ENCODE assay signal across 16 cellular contexts in the genomic region with DNA sequence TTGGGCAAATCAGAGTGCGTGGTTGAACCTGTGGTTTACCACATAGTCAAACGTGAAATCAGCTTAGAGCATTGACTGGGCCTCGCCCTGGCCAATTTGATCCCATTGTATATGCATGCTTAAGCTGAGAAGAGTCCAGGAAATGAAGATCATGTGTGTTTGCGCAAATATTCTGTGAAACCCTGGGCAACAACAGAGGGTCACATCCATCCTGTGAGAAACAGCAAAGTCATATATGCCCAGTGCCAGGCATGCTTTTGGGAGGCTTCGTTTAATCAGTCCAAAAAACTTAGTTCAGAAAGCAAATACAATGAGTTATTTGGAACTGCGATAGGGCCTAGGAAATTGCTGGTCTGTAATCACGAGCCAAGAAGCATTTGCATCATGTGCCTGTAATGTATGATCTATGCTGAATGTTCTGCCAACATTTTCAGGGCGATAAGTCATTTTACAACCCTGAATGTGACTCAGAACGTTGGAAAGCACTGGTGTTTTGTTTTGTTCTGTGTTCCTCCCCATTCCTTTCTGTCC.
A peak's percentile ranks its signal among the peaks of the same experiment; 100 is the strongest.
DNase-seq lines count a peak whose midpoint lies in the region; ATAC-seq, FAIRE-seq and TF ChIP-seq lines count a peak whose summit lies in the region.
"Had no signal": no experiment of that assay in that cellular context is flagged by ENCODE, and none has a peak within 500 bp of the region (broad histone marks: within the 10 kb centered on the region; RNA-seq: fewer than 3 reads in every experiment).

No MANE protein-coding gene starts in this region.

- H2AK5ac ChIP-seq in H1 (ENCODE audit: low read depth, low read length): no peak overlapping the region
- no peak overlapping the region for H2AK5ac ChIP-seq in mesenchymal stem cell (ENCODE audit: low read length, severe bottlenecking)

- WGBS in mammary epithelial cell (ENCODE audit: low coverage, missing lambda C conversion rate): 51% methylated on average over 9 of the region's 9 CpGs
- 89% methylated on average over 9 of the region's 9 CpGs; no CpG with 5 or more reads in 1 of the 2 experiments for WGBS in H1 (ENCODE audit: extremely low coverage in 1 of 2, insufficient coverage in 1 of 2, insufficient read length in 1 of 2, insufficient replicate concordance in 2 of 2, low coverage in 1 of 2, low lambda C conversion rate in 2 of 2, missing lambda C conversion rate in 1 of 2), 2 experiments
- 80% methylated on average over 9 of the region's 9 CpGs for WGBS in mesenchymal stem cell

- H3K27ac Mint-ChIP-seq in MCF 10A (ENCODE audit: low read depth, unreplicated experiment): peak overlapping the region; percentile 97
- H3K27ac Mint-ChIP-seq: activated B cell treated with CpG ODN at 0.5 μM for 24 hours had no signal

- H3K23ac ChIP-seq in H1 (ENCODE audit: insufficient read length) (no peak overlapping the region), mesenchymal stem cell (ENCODE audit: low read length in 2 of 2) (no peak overlapping the region)

- H3K36me3 ChIP-seq in mammary epithelial cell (ENCODE audit: insufficient read depth, low read length) (no peaks in the 10 kb centered on the region), H1 (ENCODE audit: control insufficient read depth in 2 of 4, insufficient read depth in 4 of 4, low read length in 3 of 4) (no peaks in the 10 kb centered on the region), mesenchymal stem cell (ENCODE audit: control insufficient read depth in 1 of 2, insufficient read depth in 2 of 2, low read depth in 1 of 2, low read length in 2 of 2) (no peaks in the 10 kb centered on the region)

- H3K23me2 ChIP-seq in H1 (ENCODE audit: low read depth, low read length): no peaks in the 10 kb centered on the region

- TF ChIP-seq POLR2A in H1 (IDR thresholded peaks at IDR 0.05; ENCODE audit: control extremely low read depth in 1 of 2, low read depth in 2 of 2, low read length in 2 of 2) (no peak), H54 (IDR thresholded peaks at IDR 0.05; ENCODE audit: low read depth, low read length) (no peak)

- no peak overlapping the region for H2AFZ ChIP-seq in mammary epithelial cell (ENCODE audit: low read depth, low read length)
- H2AFZ ChIP-seq in H1 (ENCODE audit: low read length): peak overlapping the region; percentile 41; the same call in 1 of the 2 replicates
- H2AFZ ChIP-seq in mesenchymal stem cell (ENCODE audit: low read depth, low read length): no peak overlapping the region

- POLR2A ChIA-PET in MCF 10A (lab: Yijun Ruan, JAX): no interaction called here
- POLR2A ChIA-PET in H1 (lab: Charles Lee; ENCODE audit: partially characterized antibody): no interaction called here

- intact Hi-C loops in MCF 10A (cut with micrococcal nuclease) (loop anchor here (10.0 kb wide), 1 partner anchor 429 kb away; no protein-coding TSS in a partner anchor), mammary epithelial cell (cut with micrococcal nuclease) (no loop called here)

- DNase-seq in MCF 10A (ENCODE audit: unreplicated experiment) (peak; percentile 90), mammary epithelial cell (no peak), H1 (ENCODE audit: low read depth in 1 of 2, low spot score in 2 of 2) (no peak), mesenchymal stem cell (peak; percentile 35), urothelium cell line (ENCODE audit: low spot score) (peak; percentile 20), NCI-H1417 treated with DMSO at 0.1 percent for 48 hours (lab: John Stamatoyannopoulos, UW) (no peak), H54 (ENCODE audit: insufficient read length, low spot score) (no peak)
- DNase-seq: activated B cell treated with CpG ODN at 0.5 μM for 24 hours; activated effector memory CD4-positive, alpha-beta T cell treated with Interleukin-2 at 50 U/mL for 16 hours; effector CD8-positive, alpha-beta T cell; NCI-H1930; posterior cingulate gyrus had no signal

- H4K8ac ChIP-seq in H1 (ENCODE audit: extremely low read depth, insufficient read depth, low read length) (no peak overlapping the region), mesenchymal stem cell (ENCODE audit: low read length) (no peak overlapping the region)

- H3K27me3 ChIP-seq in mammary epithelial cell (ENCODE audit: insufficient read depth, low read length): no peaks in the 10 kb centered on the region
- no peaks in the 10 kb centered on the region for H3K27me3 ChIP-seq in H1 (replicated peaks in 1 of 4; ENCODE audit: control insufficient read depth in 3 of 4, extremely low read depth in 1 of 4, insufficient read depth in 3 of 4, low read length in 3 of 4)
- no peaks in the 10 kb centered on the region for H3K27me3 ChIP-seq in mesenchymal stem cell (ENCODE audit: control insufficient read depth in 1 of 2, insufficient read depth in 1 of 2, low read length in 2 of 2)

- dilution Hi-C loops in mammary epithelial cell (cut with HindIII; ENCODE audit: low sequenced_read_pairs): no loop called here

- H3K36me3 Mint-ChIP-seq in MCF 10A (ENCODE audit: insufficient read depth, unreplicated experiment): no peaks in the 10 kb centered on the region

- H4K20me1 ChIP-seq in mammary epithelial cell (ENCODE audit: insufficient read depth, low read length): no peaks in the 10 kb centered on the region
- H4K20me1 ChIP-seq in H1 (replicated peaks in 1 of 2; ENCODE audit: control insufficient read depth in 1 of 2, insufficient read depth in 2 of 2, low read length in 2 of 2): no peaks in the 10 kb centered on the region

- H2BK15ac ChIP-seq in H1 (ENCODE audit: low read length): no peak overlapping the region
- no peak overlapping the region for H2BK15ac ChIP-seq in mesenchymal stem cell (ENCODE audit: low read depth, poor library complexity, severe bottlenecking)

- H3K79me1 ChIP-seq in H1 (ENCODE audit: low read depth, low read length) (no peaks in the 10 kb centered on the region), mesenchymal stem cell (replicated peaks; ENCODE audit: low read length, poor library complexity, severe bottlenecking) (no peaks in the 10 kb centered on the region)

- H3K14ac ChIP-seq in H1 (ENCODE audit: insufficient read length) (no peak overlapping the region), mesenchymal stem cell (ENCODE audit: low read length in 2 of 2) (no peak overlapping the region)

- peaks cover 16% of the 10 kb centered on the region for H3K9me3 ChIP-seq in mammary epithelial cell (replicated peaks; ENCODE audit: insufficient read depth, low read length)
- H3K9me3 ChIP-seq in H1 (ENCODE audit: insufficient read depth in 2 of 2, low read depth in 1 of 2, low read length in 1 of 2): no peaks in the 10 kb centered on the region
- H3K9me3 ChIP-seq in mesenchymal stem cell (ENCODE audit: control insufficient read depth, low read length): no peaks in the 10 kb centered on the region

- peak overlapping the region; percentile 3 for H3K4me3 Mint-ChIP-seq in MCF 10A (ENCODE audit: unreplicated experiment)
- H3K4me3 Mint-ChIP-seq: activated B cell treated with CpG ODN at 0.5 μM for 24 hours had no signal

- ATAC-seq in HG02759 (IDR thresholded peaks at IDR 0.05; ENCODE audit: unreplicated experiment): no peak

- peaks cover 11% of the 10 kb centered on the region for H3K4me1 Mint-ChIP-seq in MCF 10A (ENCODE audit: insufficient read depth, unreplicated experiment)
- H3K4me1 Mint-ChIP-seq: activated B cell treated with CpG ODN at 0.5 μM for 24 hours had no signal

- no peak overlapping the region for H3K56ac ChIP-seq in H1 (replicated peaks; ENCODE audit: insufficient read length, low read depth, low read length)

- no peaks in the 10 kb centered on the region for H3K79me2 ChIP-seq in mammary epithelial cell (ENCODE audit: insufficient read depth, low read length)
- no peaks in the 10 kb centered on the region for H3K79me2 ChIP-seq in H1 (ENCODE audit: control insufficient read depth in 1 of 2, insufficient read depth in 2 of 2, low read length in 2 of 2)

- TF ChIP-seq CTCF in MCF 10A (IDR thresholded peaks at IDR 0.05; ENCODE audit: unreplicated experiment): no peak
- TF ChIP-seq CTCF in mammary epithelial cell (conservative IDR thresholded peaks at IDR 0.05 in 1 of 2, IDR thresholded peaks at IDR 0.05 in 1 of 2; ENCODE audit: extremely low read depth in 1 of 2, insufficient read depth in 1 of 2, low read depth in 1 of 2, low read length in 2 of 2): no peak
- TF ChIP-seq CTCF in H1 (IDR thresholded peaks at IDR 0.05; ENCODE audit: control extremely low read depth in 1 of 3, insufficient read depth in 1 of 3, low read depth in 1 of 3, low read length in 3 of 3): no peak

- no peak overlapping the region for H2BK12ac ChIP-seq in H1 (ENCODE audit: low read depth, low read length)
- H2BK12ac ChIP-seq in mesenchymal stem cell (ENCODE audit: low read length in 2 of 2): no peak overlapping the region

- H3K4me3 ChIP-seq in mammary epithelial cell (replicated peaks in 1 of 3; ENCODE audit: insufficient read depth in 1 of 3, low read depth in 2 of 3, low read length in 3 of 3) (no peak overlapping the region), H1 (ENCODE audit: extremely low read depth in 1 of 4, insufficient read depth in 2 of 4, low read depth in 3 of 4, low read length in 4 of 4) (no peak overlapping the region), mesenchymal stem cell (ENCODE audit: insufficient read depth in 1 of 2, low read depth in 1 of 2, low read length in 2 of 2) (no peak overlapping the region)

- FAIRE-seq in H1 (lab: Jason Lieb, UNC) (no peak), urothelium cell line (lab: Jason Lieb, UNC) (no peak), H54 (lab: Jason Lieb, UNC) (no peak)
- FAIRE-seq: A204.1, HTR-8/SVneo, RCC 7860 had no signal

- H3K4ac ChIP-seq in H1 (replicated peaks; ENCODE audit: insufficient read length, low read depth, low read length): no peak overlapping the region
- no peak overlapping the region for H3K4ac ChIP-seq in mesenchymal stem cell (ENCODE audit: low read depth in 1 of 2, low read length in 2 of 2)

- H3K9me3 Mint-ChIP-seq in MCF 10A (ENCODE audit: unreplicated experiment): no peaks in the 10 kb centered on the region
- H3K9me3 Mint-ChIP-seq: activated B cell treated with CpG ODN at 0.5 μM for 24 hours had no signal

- H3K27ac ChIP-seq in mammary epithelial cell (ENCODE audit: insufficient read depth, low read depth, low read length) (no peak overlapping the region), H1 (ENCODE audit: low read depth, low read length) (no peak overlapping the region), mesenchymal stem cell (ENCODE audit: low read length, poor library complexity, severe bottlenecking) (no peak overlapping the region)

- H3K18ac ChIP-seq in H1 (ENCODE audit: extremely low read depth, low read length): no peak overlapping the region
- no peak overlapping the region for H3K18ac ChIP-seq in mesenchymal stem cell (ENCODE audit: low read depth in 1 of 2, low read length in 2 of 2)

- in situ Hi-C loops in mammary epithelial cell (cut with MboI; ENCODE audit: low sequenced_read_pairs in 2 of 2): no loop called here

- no peak overlapping the region for H4K91ac ChIP-seq in H1 (replicated peaks; ENCODE audit: insufficient read length, low read length)
- no peak overlapping the region for H4K91ac ChIP-seq in mesenchymal stem cell (ENCODE audit: low read length)

- no peak overlapping the region for H2BK5ac ChIP-seq in H1 (ENCODE audit: low read depth, low read length)
- no peak overlapping the region for H2BK5ac ChIP-seq in mesenchymal stem cell (ENCODE audit: low read depth, low read length, poor library complexity, severe bottlenecking)

- no peak overlapping the region for H2BK20ac ChIP-seq in H1 (ENCODE audit: low read length)

- H4K5ac ChIP-seq in H1 (ENCODE audit: insufficient read length, low read depth, low read length): no peak overlapping the region

- H3K4me1 ChIP-seq in mammary epithelial cell (ENCODE audit: insufficient read depth, low read length): no peaks in the 10 kb centered on the region
- no peaks in the 10 kb centered on the region for H3K4me1 ChIP-seq in H1 (replicated peaks in 1 of 4; ENCODE audit: control insufficient read depth in 3 of 4, insufficient read depth in 4 of 4, low read length in 3 of 4)
- no peaks in the 10 kb centered on the region for H3K4me1 ChIP-seq in mesenchymal stem cell (ENCODE audit: control insufficient read depth, insufficient read depth, low read depth, low read length)

- BruUV-seq in MCF 10A (replicated peaks; lab: Mats Ljungman, UMichigan): no TSS peak
- no TSS peak for BruUV-seq in mammary epithelial cell (replicated peaks; lab: Mats Ljungman, UMichigan)

- H3K4me2 ChIP-seq in mammary epithelial cell (ENCODE audit: insufficient read depth, low read depth, low read length) (no peak overlapping the region), H1 (ENCODE audit: insufficient read depth in 1 of 2, low read depth in 2 of 2, low read length in 2 of 2) (no peak overlapping the region), mesenchymal stem cell (ENCODE audit: low read length, poor library complexity, severe bottlenecking) (no peak overlapping the region)

- TF ChIP-seq RAD21 in H1 (IDR thresholded peaks at IDR 0.05 in 1 of 2, conservative IDR thresholded peaks at IDR 0.05 in 1 of 2; ENCODE audit: low read depth in 2 of 2, low read length in 2 of 2): no peak

- H2BK120ac ChIP-seq in H1 (replicated peaks; ENCODE audit: low read depth, low read length) (no peak overlapping the region), mesenchymal stem cell (ENCODE audit: low read depth, low read length) (no peak overlapping the region)

- H3K9ac ChIP-seq in mammary epithelial cell (ENCODE audit: insufficient read depth, low read length) (no peak overlapping the region), H1 (replicated peaks in 1 of 4; ENCODE audit: extremely low read depth in 1 of 4, low read depth in 3 of 4, low read length in 3 of 4) (no peak overlapping the region), mesenchymal stem cell (ENCODE audit: low read length) (peak overlapping the region; percentile 84)

- CTCF ChIA-PET in MCF 10A (lab: Yijun Ruan, JAX): no interaction called here
- CTCF ChIA-PET in mammary epithelial cell (lab: Charles Lee; ENCODE audit: low non-redundant PET): no interaction called here
- CTCF ChIA-PET in H1 (lab: Charles Lee; ENCODE audit: partially characterized antibody): interaction anchor here (0.6 to 1.2 kb wide), 2 partner anchors 10 to 11 kb away, joined by 3 read pairs; no protein-coding TSS in a partner anchor

- H3K27me3 Mint-ChIP-seq in MCF 10A (ENCODE audit: insufficient read depth, unreplicated experiment): no peaks in the 10 kb centered on the region
- H3K27me3 Mint-ChIP-seq: activated B cell treated with CpG ODN at 0.5 μM for 24 hours had no signal

- no peak for TF ChIP-seq EP300 in H1 (IDR thresholded peaks at IDR 0.05; ENCODE audit: borderline replicate concordance in 1 of 2, low read depth in 2 of 2, low read length in 2 of 2)

Comparison
In these comparisons a context has a peak if more than half of its experiments do, and no peak if none do; other contexts are left out.
1. DNase-seq: peak in MCF 10A (single experiment), mesenchymal stem cell (single experiment) and urothelium cell line (single experiment); none in mammary epithelial cell (single experiment), H1 (0 of 2), NCI-H1417 treated with DMSO at 0.1 percent for 48 hours (single experiment) and H54 (single experiment).